Comparison of ENCODE assay signal across 22 cellular contexts in genomic region chr19:3733549-3734309, GRCh38. TPM values are rescaled to one million over a fixed set of nuclear protein-coding genes. Genes with fewer than 3 reads are reported as not detected.
"Had no signal": no experiment of that assay in that cellular context is flagged by ENCODE, and none has a peak within 500 bp of the region (broad histone marks: within the 10 kb centered on the region; RNA-seq: fewer than 3 reads in every experiment).

No MANE protein-coding gene starts in this region.

- DNase-seq: activated CD4-positive, alpha-beta T cell treated with anti-CD3 and anti-CD28 coated beads, Interleukin-2, amount 50 U/mL, for 1 hour; activated CD4-positive, CD25-positive, alpha-beta regulatory T cell treated with anti-CD3 and anti-CD28 coated beads, Interleukin-2, amount 50 U/mL, for 72 hours; activated CD8-positive, alpha-beta memory T cell treated with anti-CD3 and anti-CD28 coated beads, Interleukin-2, amount 50 U/mL, for 48 hours; activated effector memory CD4-positive, alpha-beta T cell treated with Interleukin-2 at 50 U/mL for 16 hours; activated naive CD4-positive, alpha-beta T cell treated with anti-CD3 and anti-CD28 coated beads, Interleukin-2, amount 10 ng/mL, durations not matched to agents 7 days and 5 days; activated T-cell treated with anti-CD3 and anti-CD28 coated beads, Interleukin-2, amount 50 U/mL, for 48 hours; colonic mucosa; occipital lobe; stimulated activated CD4-positive, alpha-beta T cell treated with anti-CD3 and anti-CD28 coated beads, Interleukin-2, amount 100 ng/mL, for 24 hours; stimulated activated naive CD4-positive, alpha-beta T cell treated with Interleukin-2 at 50 U/mL for 16 hours; thyroid gland had no signal

- FAIRE-seq: frontal cortex, keratinocyte had no signal

- H3K4me3 ChIP-seq: ascending aorta, colonic mucosa, lung, thyroid gland had no signal

- H3K36me3 Mint-ChIP-seq: natural killer cell treated with Interleukin-12 subunit alpha and Interleukin-12 subunit beta and Interleukin-15 and Interleukin-18, amount 100 ng/mL, for 72 hours had no signal

- H3K4me1 ChIP-seq: ascending aorta, colonic mucosa, thyroid gland had no signal

- H3K27ac ChIP-seq: ascending aorta, colonic mucosa, thyroid gland had no signal

- H3K4me3 Mint-ChIP-seq: activated naive CD4-positive, alpha-beta T cell treated with anti-CD3 and anti-CD28 coated beads, Interleukin-2, amount 10 ng/mL, durations not matched to agents 7 days and 5 days; central memory CD8-positive, alpha-beta T cell; mesothelial cell of epicardium; natural killer cell treated with Interleukin-12 subunit alpha and Interleukin-12 subunit beta and Interleukin-15 and Interleukin-18, amount 100 ng/mL, for 72 hours; T-helper 2 cell treated with Interferon-gamma antibody and Interleukin-4, amounts not matched to agents 5 μg/mL and 100 μg/mL, for 36 hours had no signal

- H3K27ac Mint-ChIP-seq: activated naive CD4-positive, alpha-beta T cell treated with anti-CD3 and anti-CD28 coated beads, Interleukin-2, amount 10 ng/mL, durations not matched to agents 7 days and 5 days; mesothelial cell of epicardium; T-helper 2 cell treated with Interferon-gamma antibody and Interleukin-4, amounts not matched to agents 5 μg/mL and 100 μg/mL, for 36 hours had no signal

- H3K9me3 Mint-ChIP-seq: activated naive CD4-positive, alpha-beta T cell treated with anti-CD3 and anti-CD28 coated beads, Interleukin-2, amount 10 ng/mL, durations not matched to agents 7 days and 5 days; central memory CD8-positive, alpha-beta T cell; mesothelial cell of epicardium; natural killer cell treated with Interleukin-12 subunit alpha and Interleukin-12 subunit beta and Interleukin-15 and Interleukin-18, amount 100 ng/mL, for 72 hours; T-helper 2 cell treated with Interferon-gamma antibody and Interleukin-4, amounts not matched to agents 5 μg/mL and 100 μg/mL, for 36 hours had no signal

- H3K4me1 Mint-ChIP-seq: central memory CD8-positive, alpha-beta T cell; mesothelial cell of epicardium had no signal

- H3K36me3 ChIP-seq: ascending aorta had no signal

- H3K27me3 Mint-ChIP-seq: central memory CD8-positive, alpha-beta T cell; natural killer cell treated with Interleukin-12 subunit alpha and Interleukin-12 subunit beta and Interleukin-15 and Interleukin-18, amount 100 ng/mL, for 72 hours had no signal

- H3K27me3 ChIP-seq: ascending aorta, colonic mucosa, thyroid gland had no signal

- ATAC-seq: natural killer cell treated with Interleukin-12 subunit alpha and Interleukin-12 subunit beta and Interleukin-15 and Interleukin-18, amount 100 ng/mL, for 72 hours had no signal

- H3K9me3 ChIP-seq: ascending aorta, colonic mucosa, thyroid gland had no signal

RNA-seq across cellular contexts. Expression of gene TJP3, which starts 25.5 kb away (rescaled TPM):
- total RNA-seq: frontal cortex, occipital lobe had no signal

RNA-seq across cellular contexts. Expression of gene RAX2, which starts 38.3 kb away (rescaled TPM):
- total RNA-seq: ascending aorta, colonic mucosa, lung, mesothelial cell of epicardium, occipital lobe, posterior vena cava, subcutaneous adipose tissue, thyroid gland, ureter had no signal
